In genomic region chr12:14743061-14743460, GRCh38 we compare ENCODE assay signal across 26 cellular contexts. TPM values are rescaled to one million over a fixed set of nuclear protein-coding genes. Genes with fewer than 3 reads are reported as not detected.
DNase-seq lines count a peak whose midpoint lies in the region; ATAC-seq, FAIRE-seq and TF ChIP-seq lines count a peak whose summit lies in the region.
"Had no signal": no experiment of that assay in that cellular context is flagged by ENCODE, and none has a peak within 500 bp of the region (broad histone marks: within the 10 kb centered on the region; RNA-seq: fewer than 3 reads in every experiment).

No MANE protein-coding gene starts in this region.

- POLR2A ChIA-PET in HepG2 (lab: Yijun Ruan, JAX) (no interaction called here), K562 (lab: Yijun Ruan, JAX) (no interaction called here)

- H3K4me3 ChIP-seq in HepG2 (replicated peaks in 1 of 3; ENCODE audit: insufficient read depth in 1 of 3, low read depth in 2 of 3, low read length in 3 of 3) (no peak overlapping the region), right lobe of liver (no peak overlapping the region), K562 (no peak overlapping the region)
- H3K4me3 ChIP-seq: A549; BLaER1 treated with 17β-estradiol and CSF1 and Interleukin-3, amounts not matched to agents 10 nM and 100 nM; GM12878 had no signal

- TF ChIP-seq EP300 in HepG2 (IDR thresholded peaks at IDR 0.05; ENCODE audit: low read depth in 2 of 2, low read length in 2 of 2) (no peak), HepG2 (CRISPR knock-in tag; IDR thresholded peaks at IDR 0.05; ENCODE audit: borderline replicate concordance) (no peak), K562 (IDR thresholded peaks at IDR 0.05; ENCODE audit: low read length) (no peak)

- TF ChIP-seq POLR2A in HepG2 (IDR thresholded peaks at IDR 0.05; ENCODE audit: insufficient read depth in 1 of 2, low read depth in 2 of 2, low read length in 2 of 2) (no peak), right lobe of liver (IDR thresholded peaks at IDR 0.05) (no peak), K562 (conservative IDR thresholded peaks at IDR 0.05) (no peak)

- no TSS peak for BruUV-seq in HepG2 (replicated peaks; lab: Mats Ljungman, UMichigan)
- BruUV-seq in K562 (replicated peaks; lab: Mats Ljungman, UMichigan): no TSS peak

- TF ChIP-seq CTCF in HepG2 (CRISPR knock-in tag; IDR thresholded peaks at IDR 0.05) (no peak), right lobe of liver (IDR thresholded peaks at IDR 0.05) (no peak), K562 (IDR thresholded peaks at IDR 0.05 in 2 of 3, conservative IDR thresholded peaks at IDR 0.05 in 1 of 3; ENCODE audit: insufficient read depth in 2 of 3, low read depth in 1 of 3, low read length in 3 of 3) (no peak)

- H2AFZ ChIP-seq in HepG2 (ENCODE audit: low read length) (no peak overlapping the region), K562 (ENCODE audit: low read depth, low read length) (no peak overlapping the region)

- H3K9me3 ChIP-seq in HepG2 (ENCODE audit: low read length) (peaks cover 10% of the 10 kb centered on the region), right lobe of liver (no peaks in the 10 kb centered on the region), K562 (replicated peaks; ENCODE audit: control insufficient read depth, insufficient read depth, low read depth, low read length) (no peaks in the 10 kb centered on the region)
- H3K9me3 ChIP-seq: A549 had no signal

- 76% methylated on average over 1 of the region's 1 CpG for WGBS in HepG2 (ENCODE audit: low lambda C conversion rate)
- 73% methylated on average over 1 of the region's 1 CpG for WGBS in right lobe of liver (ENCODE audit: insufficient coverage, low coverage, low lambda C conversion rate, missing lambda C conversion rate)
- 0% methylated on average over 1 of the region's 1 CpG for WGBS in K562 (ENCODE audit: insufficient coverage, low coverage, missing lambda C conversion rate)

- TF ChIP-seq RAD21 in HepG2 (CRISPR knock-in tag; IDR thresholded peaks at IDR 0.05): no peak
- TF ChIP-seq RAD21 in K562 (CRISPR knock-in tag; conservative IDR thresholded peaks at IDR 0.05 in 1 of 2, IDR thresholded peaks at IDR 0.05 in 1 of 2): no peak

- no peak for DNase-seq in HepG2 (ENCODE audit: low spot score)
- DNase-seq in right lobe of liver: no peak
- DNase-seq in K562 (ENCODE audit: extremely low read depth in 1 of 4, low spot score in 3 of 4): no peak
- DNase-seq in stimulated activated naive CD8-positive, alpha-beta T cell treated with anti-CD3 and anti-CD28 coated beads, Interleukin-15, Interleukin-2, amounts not matched to agents 100 U/mL and 50 U/mL, for 24 hours: no peak
- no peak for DNase-seq in NCI-H1092 (lab: John Stamatoyannopoulos, UW)
- DNase-seq: AML-193; CD4-positive, alpha-beta T cell; CD8-positive, alpha-beta memory T cell; COR-L47; DMS 273 treated with DMSO at 0.1 percent for 48 hours; DMS153; DMS53; DMS79; DND-41; EL; GDM1 had no signal

- H4K20me1 ChIP-seq in HepG2 (ENCODE audit: insufficient read depth, low read length): no peaks in the 10 kb centered on the region
- H4K20me1 ChIP-seq in K562 (replicated peaks; ENCODE audit: control insufficient read depth, insufficient read depth, low read length): no peaks in the 10 kb centered on the region
- H4K20me1 ChIP-seq: BLaER1 treated with 17β-estradiol and CSF1 and Interleukin-3, amounts not matched to agents 10 nM and 100 nM had no signal

- H3K36me3 ChIP-seq in HepG2 (replicated peaks in 1 of 2; ENCODE audit: control insufficient read depth in 1 of 2, insufficient read depth in 2 of 2, low read length in 2 of 2) (no peaks in the 10 kb centered on the region), right lobe of liver (no peaks in the 10 kb centered on the region), K562 (ENCODE audit: control insufficient read depth, insufficient read depth, low read length) (no peaks in the 10 kb centered on the region)

- FAIRE-seq in HepG2 (lab: Jason Lieb, UNC) (no peak), K562 (lab: Jason Lieb, UNC) (no peak)
- FAIRE-seq: A549, GM12878, GM12892 had no signal

- H3K79me2 ChIP-seq in HepG2 (ENCODE audit: insufficient read depth, low read length) (no peaks in the 10 kb centered on the region), K562 (ENCODE audit: control insufficient read depth, insufficient read depth, low read length) (no peaks in the 10 kb centered on the region)

- H3K9ac ChIP-seq in HepG2 (ENCODE audit: insufficient read depth, low read depth, low read length) (no peak overlapping the region), K562 (ENCODE audit: insufficient read depth in 1 of 2, low read depth in 2 of 2, low read length in 2 of 2) (no peak overlapping the region)
- H3K9ac ChIP-seq: BLaER1 treated with 17β-estradiol and CSF1 and Interleukin-3, amounts not matched to agents 10 nM and 100 nM had no signal

- H3K9me1 ChIP-seq in K562 (ENCODE audit: control insufficient read depth, insufficient read depth, low read length): no peaks in the 10 kb centered on the region

- in situ Hi-C loops in HepG2 (cut with HindIII; ENCODE audit: extremely low pct_ligation_motif_present, low pct_unique_long_range_greater_than_20kb): loop anchor here (25.0 kb wide), 1 partner anchor 469 kb away; the partner anchor contains the start of gene RERG
- in situ Hi-C loops in K562 (cut with MboI): no loop called here

- intact Hi-C loops in HepG2 (cut with micrococcal nuclease; ENCODE audit: unreplicated experiment) (no loop called here), right lobe of liver (cut with DNase I) (no loop called here), K562 (cut with micrococcal nuclease) (no loop called here)

- CTCF ChIA-PET in HepG2 (lab: Yijun Ruan, JAX; ENCODE audit: low intra/inter-chr PET ratio, low total read pairs): no interaction called here
- CTCF ChIA-PET in K562 (lab: Yijun Ruan, JAX; ENCODE audit: low intra/inter-chr PET ratio): no interaction called here

- no peak overlapping the region for H3K27ac ChIP-seq in HepG2 (ENCODE audit: extremely low read length, insufficient read depth, low read length)
- H3K27ac ChIP-seq in right lobe of liver: no peak overlapping the region
- no peak overlapping the region for H3K27ac ChIP-seq in K562 (ENCODE audit: extremely low read depth, low read depth, low read length)
- H3K27ac ChIP-seq: 22Rv1; A549; BLaER1 treated with 17β-estradiol and CSF1 and Interleukin-3, amounts not matched to agents 10 nM and 100 nM; C4-2B had no signal

- H3K4me1 ChIP-seq in HepG2 (ENCODE audit: insufficient read depth, low read length): peaks cover 15% of the 10 kb centered on the region
- peaks cover 0 to 6% (median 0%) of the 10 kb centered on the region in 4 donors for H3K4me1 ChIP-seq in right lobe of liver
- H3K4me1 ChIP-seq in K562 (replicated peaks in 1 of 2; ENCODE audit: control insufficient read depth in 2 of 2, insufficient read depth in 2 of 2, low read length in 2 of 2): no peaks in the 10 kb centered on the region
- H3K4me1 ChIP-seq: A549 had no signal

- H3K27me3 ChIP-seq in HepG2 (ENCODE audit: control insufficient read depth in 1 of 2, insufficient read depth in 2 of 2, low read length in 2 of 2) (no peaks in the 10 kb centered on the region), right lobe of liver (no peaks in the 10 kb centered on the region), K562 (ENCODE audit: control insufficient read depth in 2 of 2, insufficient read depth in 2 of 2, low read length in 2 of 2) (no peaks in the 10 kb centered on the region)
- H3K27me3 ChIP-seq: BLaER1 treated with 17β-estradiol and CSF1 and Interleukin-3, amounts not matched to agents 10 nM and 100 nM had no signal

- H3K4me2 ChIP-seq in HepG2 (ENCODE audit: low read depth, low read length): no peak overlapping the region
- H3K4me2 ChIP-seq in K562 (ENCODE audit: insufficient read depth, low read length): no peak overlapping the region
- H3K4me2 ChIP-seq: A549; BLaER1 treated with 17β-estradiol and CSF1 and Interleukin-3, amounts not matched to agents 10 nM and 100 nM had no signal

- no peak for ATAC-seq in HepG2
- ATAC-seq in right lobe of liver: no peak
- ATAC-seq in K562: no peak
- ATAC-seq in stimulated activated naive CD8-positive, alpha-beta T cell treated with anti-CD3 and anti-CD28 coated beads, Interleukin-15, Interleukin-2, amounts not matched to agents 100 U/mL and 50 U/mL, for 24 hours: no peak
- ATAC-seq: A549, GM12878 had no signal

RNA-seq across cellular contexts. Expression of gene GUCY2C, which starts 46.7 kb away (rescaled TPM):
- not detected in 2 replicates for total RNA-seq in HepG2 (2016; rRNA removed; fragmentation: Illumina TruSeq; extraction: Trizol)
- total RNA-seq in HepG2 (2016; cell fraction: cytosol; rRNA removed; fragmentation: Illumina TruSeq; extraction: Trizol; ENCODE audit: low read depth): not detected in 2 replicates
- total RNA-seq in HepG2 (2016; cell fraction: insoluble cytoplasmic fraction; rRNA removed; fragmentation: Illumina TruSeq; extraction: Trizol): not detected in 2 replicates
- not detected in 2 replicates for total RNA-seq in HepG2 (2016; cell fraction: membrane; rRNA removed; fragmentation: Illumina TruSeq; extraction: Trizol)
- total RNA-seq in HepG2 (2016; cell fraction: nucleus; rRNA removed; fragmentation: Illumina TruSeq; extraction: Trizol): not detected in 2 replicates
- 0.09 TPM in 1 of 2 replicates, not detected in the other for polyA plus RNA-seq in HepG2 (2011; rRNA removed)
- 0.01 and 0.08 TPM in 2 replicates for polyA plus RNA-seq in HepG2 (2011; cell fraction: cytosol; rRNA removed)
- polyA plus RNA-seq in HepG2 (2011; cell fraction: nucleus; rRNA removed): 0.05 TPM in 1 of 2 replicates, not detected in the other
- polyA plus RNA-seq in HepG2 (2012): 0.07 and 0.08 TPM in 2 replicates
- not detected in 2 replicates for polyA plus RNA-seq in HepG2 (2016; cell fraction: cytosol; fragmentation: Illumina TruSeq; extraction: Trizol; ENCODE audit: low read depth)
- polyA plus RNA-seq in HepG2 (2016; cell fraction: insoluble cytoplasmic fraction; fragmentation: Illumina TruSeq; extraction: Trizol; ENCODE audit: low read depth): not detected in 2 replicates
- not detected in 2 replicates for polyA plus RNA-seq in HepG2 (2016; cell fraction: membrane; fragmentation: Illumina TruSeq; extraction: Trizol; ENCODE audit: low read depth)
- not detected in 2 replicates for polyA plus RNA-seq in HepG2 (2016; cell fraction: nucleus; fragmentation: Illumina TruSeq; extraction: Trizol; ENCODE audit: insufficient read depth, low read depth)
- 0.08 TPM in 1 of 2 replicates, not detected in the other for polyA minus RNA-seq in HepG2 (2011; rRNA and poly(A)+ RNA removed; ENCODE audit: low replicate concordance)
- polyA minus RNA-seq in HepG2 (2011; cell fraction: cytosol; rRNA and poly(A)+ RNA removed): not detected in 2 replicates
- 0.25 and 0.26 TPM in 2 replicates for polyA minus RNA-seq in HepG2 (2011; cell fraction: nucleus; rRNA and poly(A)+ RNA removed)
- total RNA-seq in right lobe of liver: under 1 TPM in 1 of 6 experiments, not detected in 5; 0.10 TPM
- total RNA-seq in K562 (2011; cell fraction: chromatin; rRNA removed; ENCODE audit: low replicate concordance): not detected in 2 replicates
- not detected in 2 replicates for total RNA-seq in K562 (2011; cell fraction: nucleolus; rRNA removed)
- not detected in 2 replicates for total RNA-seq in K562 (2011; cell fraction: nucleoplasm; rRNA removed)
- total RNA-seq in K562 (2014; rRNA removed): 0.05 TPM in 1 of 2 replicates, not detected in the other
- not detected in 2 replicates for total RNA-seq in K562 (2014; rRNA removed; fragmentation: Illumina TruSeq; extraction: Trizol)
- total RNA-seq in K562 (2015; rRNA removed; fragmentation: Illumina TruSeq; extraction: Trizol): not detected in 2 replicates
- total RNA-seq in K562 (2021): not detected in 2 replicates
- polyA plus RNA-seq in K562 (2011; rRNA removed): 0.01 and 0.03 TPM in 2 replicates
- polyA plus RNA-seq in K562 (2011; cell fraction: cytosol; rRNA removed): 0.04 TPM in 1 of 2 replicates, not detected in the other
- 0.07 TPM in 1 of 2 replicates, not detected in the other for polyA plus RNA-seq in K562 (2011; cell fraction: nucleus; rRNA removed)
- 0.03 TPM in 1 of 2 replicates, not detected in the other for polyA plus RNA-seq in K562 (2012)
- polyA plus RNA-seq in K562 (2014; fragmentation: Illumina TruSeq; extraction: Trizol): not detected in 2 replicates
- polyA plus RNA-seq in K562 (2014; fragmentation: Nextera tagmentation; extraction: Ambion mirVana): under 1 TPM in 1 of 2 experiments, not detected in 1; 0.04 TPM
- polyA plus RNA-seq in K562 (2014; rRNA removed): not detected in 2 replicates
- 0.03 TPM in 1 of 2 replicates, not detected in the other for polyA minus RNA-seq in K562 (2011; rRNA and poly(A)+ RNA removed)
- not detected in 2 replicates for polyA minus RNA-seq in K562 (2011; cell fraction: cytosol; rRNA and poly(A)+ RNA removed)
- polyA minus RNA-seq in K562 (2011; cell fraction: nucleus; rRNA and poly(A)+ RNA removed): not detected in 2 replicates
- total RNA-seq: A172; CD4-positive, alpha-beta T cell; CD8-positive, alpha-beta memory T cell; Daoy; G401 had no signal
- polyA plus RNA-seq: BJ; CD8-positive, alpha-beta memory T cell had no signal
